In genomic region chr3:154780263-154780662, GRCh38 we compare ENCODE assay signal across 25 cellular contexts.
DNase-seq lines count a peak whose midpoint lies in the region; ATAC-seq and TF ChIP-seq lines count a peak whose summit lies in the region.
"Had no signal": no experiment of that assay in that cellular context is flagged by ENCODE, and none has a peak within 500 bp of the region (broad histone marks: within the 10 kb centered on the region; RNA-seq: fewer than 3 reads in every experiment).

No MANE protein-coding gene starts in this region.

- H3K36me3 ChIP-seq in GM23338 (ENCODE audit: insufficient read depth) (no peaks in the 10 kb centered on the region), heart left ventricle (no peaks in the 10 kb centered on the region)
- H3K36me3 ChIP-seq: BLaER1, MG63, SJCRH30 had no signal

- no peaks in the 10 kb centered on the region for H3K9me3 Mint-ChIP-seq in GM23338
- H3K9me3 Mint-ChIP-seq in dendritic cell treated with granulocyte-macrophage colony-stimulating factor and Interleukin-4, amounts not matched to agents 40 ng/mL and 50 ng/mL, for 4 days, result no peaks in the 10 kb centered on the region
- H3K9me3 Mint-ChIP-seq in T-cell, result no peaks in the 10 kb centered on the region
- H3K9me3 Mint-ChIP-seq: CD4-positive, alpha-beta T cell had no signal

- 78 to 85% (median 84%) methylated on average over 1 of the region's 1 CpG for WGBS in heart left ventricle, 4 donors

- intact Hi-C loops in dendritic cell treated with granulocyte-macrophage colony-stimulating factor and Interleukin-4, amounts not matched to agents 40 ng/mL and 50 ng/mL, for 4 days (cut with micrococcal nuclease), result no loop called here
- intact Hi-C loops in heart left ventricle (cut with DNase I), result no loop called here

- peaks cover 12% of the 10 kb centered on the region; the same call in 1 of the 2 replicates for H3K4me1 ChIP-seq in GM23338 (ENCODE audit: insufficient read depth)
- H3K4me1 ChIP-seq in heart left ventricle, result peaks cover 0 to 16% (median 0%) of the 10 kb centered on the region in 12 donors
- H3K4me1 ChIP-seq: BLaER1 had no signal

- no peaks in the 10 kb centered on the region for H4K20me1 ChIP-seq in GM23338 (replicated peaks; ENCODE audit: insufficient read depth)
- H4K20me1 ChIP-seq: BLaER1 had no signal

- TF ChIP-seq POLR2A in heart left ventricle (IDR thresholded peaks at IDR 0.05), result no peak

- H3K4me1 Mint-ChIP-seq in GM23338, result peaks cover 14% of the 10 kb centered on the region; the same call in 2 of the 3 replicates
- H3K4me1 Mint-ChIP-seq in dendritic cell treated with granulocyte-macrophage colony-stimulating factor and Interleukin-4, amounts not matched to agents 40 ng/mL and 50 ng/mL, for 4 days (ENCODE audit: low read depth), result peaks cover 69% of the 10 kb centered on the region
- H3K4me1 Mint-ChIP-seq in T-cell, result no peaks in the 10 kb centered on the region

- H3K27ac Mint-ChIP-seq in GM23338 (no peak overlapping the region), T-cell (no peak overlapping the region)
- H3K27ac Mint-ChIP-seq in dendritic cell treated with granulocyte-macrophage colony-stimulating factor and Interleukin-4, amounts not matched to agents 40 ng/mL and 50 ng/mL, for 4 days, result peak overlapping the region; percentile 37
- H3K27ac Mint-ChIP-seq: CD4-positive, alpha-beta T cell had no signal

- no peak for TF ChIP-seq CTCF in GM23338 (conservative IDR thresholded peaks at IDR 0.05; ENCODE audit: low read depth in 2 of 2)
- TF ChIP-seq CTCF in heart left ventricle (IDR thresholded peaks at IDR 0.05), result no peak

- H2AFZ ChIP-seq in GM23338, result no peak overlapping the region
- H2AFZ ChIP-seq: PC-9 had no signal

- CTCF ChIA-PET in T-cell (lab: Charles Lee), result no interaction called here

- H3K36me3 Mint-ChIP-seq in GM23338 (ENCODE audit: low read depth) (no peaks in the 10 kb centered on the region), T-cell (no peaks in the 10 kb centered on the region)
- no peaks in the 10 kb centered on the region for H3K36me3 Mint-ChIP-seq in dendritic cell treated with granulocyte-macrophage colony-stimulating factor and Interleukin-4, amounts not matched to agents 40 ng/mL and 50 ng/mL, for 4 days (ENCODE audit: low read depth)

- ATAC-seq in GM23338, result peak; percentile 51; the same call in 2 of the 3 replicates
- ATAC-seq in heart left ventricle, result no peak
- ATAC-seq in T-cell (replicated peaks in 1 of 4), result no peak
- ATAC-seq: HCT116, Right ventricle myocardium inferior had no signal

- DNase-seq in GM23338 (ENCODE audit: low spot score), result peak; percentile 7
- peak; percentile 3 for DNase-seq in NCI-H226
- peak; percentile 48 for DNase-seq in putamen (ENCODE audit: low spot score)
- no peak for DNase-seq in NCI-H446 (lab: John Stamatoyannopoulos, UW)
- no peak for DNase-seq in heart left ventricle
- DNase-seq in T-cell, result no peak
- DNase-seq: CD4-positive, alpha-beta T cell; DMS53; GOT3; KBM-7; NCI-H1105 treated with DMSO at 0.1 percent for 48 hours; NCI-H146; NCI-H1930; NCI-H2107; NCI-H2227 treated with DMSO at 0.1 percent for 48 hours; NCI-H510A treated with DMSO at 0.1 percent for 48 hours; NCI-H748 treated with DMSO at 0.1 percent for 48 hours; NK-92 treated with Interleukin-12 subunit alpha and Interleukin-12 subunit beta, amount 100 ng/mL, for 24 hours; PC-9 had no signal

- H3K9me3 ChIP-seq in heart left ventricle, result no peaks in the 10 kb centered on the region
- H3K9me3 ChIP-seq: BLaER1, MG63, SJCRH30 had no signal

- H3K79me2 ChIP-seq in GM23338 (replicated peaks; ENCODE audit: insufficient read depth), result no peaks in the 10 kb centered on the region

- H3K4me2 ChIP-seq in GM23338, result no peak overlapping the region
- H3K4me2 ChIP-seq: BLaER1, PC-9 had no signal

- no peaks in the 10 kb centered on the region for H3K27me3 Mint-ChIP-seq in GM23338 (ENCODE audit: insufficient read depth, low read depth, poor library complexity)
- no peaks in the 10 kb centered on the region for H3K27me3 Mint-ChIP-seq in dendritic cell treated with granulocyte-macrophage colony-stimulating factor and Interleukin-4, amounts not matched to agents 40 ng/mL and 50 ng/mL, for 4 days
- no peaks in the 10 kb centered on the region for H3K27me3 Mint-ChIP-seq in T-cell
- H3K27me3 Mint-ChIP-seq: CD4-positive, alpha-beta T cell had no signal

- H3K27me3 ChIP-seq in GM23338 (ENCODE audit: insufficient read depth), result no peaks in the 10 kb centered on the region
- no peaks in the 10 kb centered on the region for H3K27me3 ChIP-seq in heart left ventricle
- H3K27me3 ChIP-seq: BLaER1, MG63, SJCRH30 had no signal

- POLR2A ChIA-PET in T-cell (lab: Charles Lee), result no interaction called here

- no peak overlapping the region for H3K4me3 Mint-ChIP-seq in GM23338
- H3K4me3 Mint-ChIP-seq in dendritic cell treated with granulocyte-macrophage colony-stimulating factor and Interleukin-4, amounts not matched to agents 40 ng/mL and 50 ng/mL, for 4 days, result no peak overlapping the region
- no peak overlapping the region for H3K4me3 Mint-ChIP-seq in T-cell
- H3K4me3 Mint-ChIP-seq: CD4-positive, alpha-beta T cell had no signal

- no peaks in the 10 kb centered on the region for H3K9me2 ChIP-seq in GM23338 (ENCODE audit: insufficient read depth)

- H3K27ac ChIP-seq in GM23338 (ENCODE audit: low read depth) (no peak overlapping the region), heart left ventricle (no peak overlapping the region)
- H3K27ac ChIP-seq: BLaER1, PC-9, SJCRH30 had no signal

- H3K4me3 ChIP-seq in GM23338 (no peak overlapping the region), heart left ventricle (no peak overlapping the region)
- H3K4me3 ChIP-seq: BLaER1, MG63, PC-9, SJCRH30 had no signal

- H3F3A ChIP-seq in GM23338 (replicated peaks; ENCODE audit: low read depth), result no peaks in the 10 kb centered on the region

TF ChIP-seq in GM23338, 12 proteins besides CTCF, POLR2A, EP300 and RAD21 (continues in another document):
- TF ChIP-seq ZNF331 (CRISPR knock-in tag; IDR thresholded peaks at IDR 0.05; ENCODE audit: low read depth) (no peak), ZNF114 (CRISPR knock-in tag; IDR thresholded peaks at IDR 0.05) (no peak), EZH2phosphoT487 (IDR thresholded peaks at IDR 0.05; ENCODE audit: unreplicated experiment) (no peak), REST (IDR thresholded peaks at IDR 0.05; ENCODE audit: unreplicated experiment) (no peak), POLR2AphosphoS5 (IDR thresholded peaks at IDR 0.05; ENCODE audit: low read depth) (no peak), JUNB (IDR thresholded peaks at IDR 0.05; ENCODE audit: unreplicated experiment) (no peak), CREB1 (CRISPR knock-in tag; IDR thresholded peaks at IDR 0.05; ENCODE audit: low read depth) (no peak), ETS1 (IDR thresholded peaks at IDR 0.05) (no peak), NANOG (IDR thresholded peaks at IDR 0.05; ENCODE audit: borderline replicate concordance) (no peak), EZH2 (IDR thresholded peaks at IDR 0.05; ENCODE audit: low read depth, unreplicated experiment) (no peak)

Comparison
In these comparisons a context has a peak if more than half of its experiments do, and no peak if none do; other contexts are left out.
1. DNase-seq: peak in GM23338 (single experiment), NCI-H226 (single experiment) and putamen (single experiment); none in NCI-H446 (0 of 2), heart left ventricle (0 of 5) and T-cell (0 of 34).